In genomic region chr7:139112316-139112715, GRCh38 we compare ENCODE assay signal across 19 cellular contexts. TPM values are rescaled to one million over a fixed set of nuclear protein-coding genes. Genes with fewer than 3 reads are reported as not detected.
DNase-seq lines count a peak whose midpoint lies in the region; ATAC-seq and TF ChIP-seq lines count a peak whose summit lies in the region.
"Had no signal": no experiment of that assay in that cellular context is flagged by ENCODE, and none has a peak within 500 bp of the region (broad histone marks: within the 10 kb centered on the region; RNA-seq: fewer than 3 reads in every experiment).

No MANE protein-coding gene starts in this region.

- peak overlapping the region; percentile 85 for H3K27ac Mint-ChIP-seq in T-helper 2 cell treated with Interferon-gamma antibody and Interleukin-4, amounts not matched to agents 5 μg/mL and 100 μg/mL, for 36 hours
- peak overlapping the region; percentile 97 for H3K27ac Mint-ChIP-seq in activated naive CD4-positive, alpha-beta T cell treated with anti-CD3 and anti-CD28 coated beads, Interleukin-2, amount 50 U/mL, for 72 hours
- H3K27ac Mint-ChIP-seq in natural killer cell treated with Interleukin-12 subunit alpha and Interleukin-12 subunit beta and Interleukin-15 and Interleukin-18, amount 100 ng/mL, for 72 hours, result peak overlapping the region; percentile 97

- TF ChIP-seq CTCF in left ventricle myocardium inferior (IDR thresholded peaks at IDR 0.05; ENCODE audit: borderline replicate concordance), result no peak

- WGBS in GM23248 (ENCODE audit: low coverage in 1 of 2, low lambda C conversion rate in 2 of 2, missing lambda C conversion rate in 2 of 2), 2 experiments, result 86 to 90% methylated on average over 3 of the region's 3 CpGs

- ATAC-seq in activated naive CD4-positive, alpha-beta T cell treated with anti-CD3 and anti-CD28 coated beads, Interleukin-2, amount 50 U/mL, for 72 hours, result no peak
- ATAC-seq in natural killer cell treated with Interleukin-12 subunit alpha and Interleukin-12 subunit beta and Interleukin-15 and Interleukin-18, amount 100 ng/mL, for 72 hours, result no peak
- no peak for ATAC-seq in HG03378 (IDR thresholded peaks at IDR 0.05; ENCODE audit: unreplicated experiment)
- ATAC-seq: gastroesophageal sphincter, left lobe of liver, upper lobe of right lung had no signal

- peaks cover 12% of the 10 kb centered on the region for H3F3A ChIP-seq in GM23248 (ENCODE audit: insufficient read depth)

- H3K9ac ChIP-seq in GM23248, result no peak overlapping the region

- no peaks in the 10 kb centered on the region for H4K20me1 ChIP-seq in GM23248 (ENCODE audit: insufficient read depth)

- H3K36me3 Mint-ChIP-seq in T-helper 2 cell treated with Interferon-gamma antibody and Interleukin-4, amounts not matched to agents 5 μg/mL and 100 μg/mL, for 36 hours (ENCODE audit: low read depth), result peaks cover 22% of the 10 kb centered on the region
- peaks cover 37 to 40% of the 10 kb centered on the region in 2 donors for H3K36me3 Mint-ChIP-seq in activated naive CD4-positive, alpha-beta T cell treated with anti-CD3 and anti-CD28 coated beads, Interleukin-2, amount 50 U/mL, for 72 hours
- peaks cover 15% of the 10 kb centered on the region for H3K36me3 Mint-ChIP-seq in natural killer cell treated with Interleukin-12 subunit alpha and Interleukin-12 subunit beta and Interleukin-15 and Interleukin-18, amount 100 ng/mL, for 72 hours
- H3K36me3 Mint-ChIP-seq: CD14-positive monocyte had no signal

- in situ Hi-C loops in GM23248 (cut with MboI), result no loop called here

- H3K4me1 Mint-ChIP-seq in T-helper 2 cell treated with Interferon-gamma antibody and Interleukin-4, amounts not matched to agents 5 μg/mL and 100 μg/mL, for 36 hours (ENCODE audit: low read depth), result peaks cover 33% of the 10 kb centered on the region
- H3K4me1 Mint-ChIP-seq in natural killer cell treated with Interleukin-12 subunit alpha and Interleukin-12 subunit beta and Interleukin-15 and Interleukin-18, amount 100 ng/mL, for 72 hours (ENCODE audit: low read depth in 2 of 2), result peaks cover 29 to 38% of the 10 kb centered on the region in 2 donors

- peak overlapping the region; percentile 80 for H3K4me3 Mint-ChIP-seq in T-helper 2 cell treated with Interferon-gamma antibody and Interleukin-4, amounts not matched to agents 5 μg/mL and 100 μg/mL, for 36 hours
- H3K4me3 Mint-ChIP-seq in natural killer cell treated with Interleukin-12 subunit alpha and Interleukin-12 subunit beta and Interleukin-15 and Interleukin-18, amount 100 ng/mL, for 72 hours, result peak overlapping the region; percentile 66
- H3K4me3 Mint-ChIP-seq: CD14-positive monocyte had no signal

- intact Hi-C loops in left ventricle myocardium inferior (cut with micrococcal nuclease), result no loop called here

- H3K27me3 Mint-ChIP-seq in T-helper 2 cell treated with Interferon-gamma antibody and Interleukin-4, amounts not matched to agents 5 μg/mL and 100 μg/mL, for 36 hours (ENCODE audit: low read depth), result no peaks in the 10 kb centered on the region
- H3K27me3 Mint-ChIP-seq in natural killer cell treated with Interleukin-12 subunit alpha and Interleukin-12 subunit beta and Interleukin-15 and Interleukin-18, amount 100 ng/mL, for 72 hours, result no peaks in the 10 kb centered on the region

- no peak overlapping the region for H3K4me2 ChIP-seq in GM23248 (ENCODE audit: unreplicated experiment)
- H3K4me2 ChIP-seq: smooth muscle cell had no signal

- no peak for DNase-seq in T-helper 2 cell treated with Interferon-gamma antibody and Interleukin-4, amounts not matched to agents 5 μg/mL and 100 μg/mL, for 36 hours (ENCODE audit: low spot score)
- no peak for DNase-seq in T-helper 2 cell
- no peak for DNase-seq in GM23248
- no peak for DNase-seq in activated naive CD4-positive, alpha-beta T cell treated with anti-CD3 and anti-CD28 coated beads, Interleukin-2, amount 50 U/mL, for 72 hours (ENCODE audit: low spot score in 2 of 2)
- DNase-seq in natural killer cell treated with Interleukin-12 subunit alpha and Interleukin-12 subunit beta and Interleukin-15 and Interleukin-18, amount 100 ng/mL, for 72 hours (ENCODE audit: low spot score), result no peak
- DNase-seq in left ventricle myocardium inferior, result no peak
- no peak for DNase-seq in COLO668 (lab: John Stamatoyannopoulos, UW; ENCODE audit: unreplicated experiment)
- DNase-seq: activated T-cell treated with anti-CD3 and anti-CD28 coated beads, Interleukin-2, amount 50 U/mL, for 1 hour; aorta; NCI-H2029 treated with DMSO at 0.1 percent for 48 hours; NCI-H524 treated with DMSO at 0.1 percent for 48 hours; posterior cingulate gyrus; upper lobe of right lung had no signal

- no peaks in the 10 kb centered on the region for H3K9me2 ChIP-seq in GM23248 (ENCODE audit: insufficient read depth)

- H3K9me3 Mint-ChIP-seq in T-helper 2 cell treated with Interferon-gamma antibody and Interleukin-4, amounts not matched to agents 5 μg/mL and 100 μg/mL, for 36 hours, result peaks cover 8% of the 10 kb centered on the region
- H3K9me3 Mint-ChIP-seq in activated naive CD4-positive, alpha-beta T cell treated with anti-CD3 and anti-CD28 coated beads, Interleukin-2, amount 50 U/mL, for 72 hours, result peaks cover 7 to 16% of the 10 kb centered on the region in 2 donors
- H3K9me3 Mint-ChIP-seq in natural killer cell treated with Interleukin-12 subunit alpha and Interleukin-12 subunit beta and Interleukin-15 and Interleukin-18, amount 100 ng/mL, for 72 hours, result peaks cover 5% of the 10 kb centered on the region

- peaks cover 8% of the 10 kb centered on the region for H3K4me1 ChIP-seq in GM23248 (ENCODE audit: insufficient read depth)
- peaks cover 31% of the 10 kb centered on the region for H3K4me1 ChIP-seq in left ventricle myocardium inferior

- H3K36me3 ChIP-seq in GM23248 (ENCODE audit: low read depth), result no peaks in the 10 kb centered on the region
- H3K36me3 ChIP-seq in left ventricle myocardium inferior, result no peaks in the 10 kb centered on the region
- H3K36me3 ChIP-seq: gastroesophageal sphincter, upper lobe of right lung had no signal

- no peaks in the 10 kb centered on the region for H3K9me3 ChIP-seq in GM23248 (ENCODE audit: low read depth)
- no peaks in the 10 kb centered on the region for H3K9me3 ChIP-seq in left ventricle myocardium inferior (replicated peaks)
- H3K9me3 ChIP-seq: gastroesophageal sphincter, upper lobe of right lung had no signal

- no peak overlapping the region for H3K4me3 ChIP-seq in GM23248
- H3K4me3 ChIP-seq in left ventricle myocardium inferior, result no peak overlapping the region
- H3K4me3 ChIP-seq: coronary artery, gastroesophageal sphincter, smooth muscle cell, upper lobe of right lung had no signal

- H2AFZ ChIP-seq in GM23248, result peak overlapping the region; percentile 33; the same call in 1 of the 2 replicates

- no peak overlapping the region for H3K27ac ChIP-seq in GM23248
- H3K27ac ChIP-seq in left ventricle myocardium inferior (replicated peaks), result no peak overlapping the region
- H3K27ac ChIP-seq: coronary artery, gastroesophageal sphincter, upper lobe of right lung had no signal

- no peaks in the 10 kb centered on the region; the same call in 1 of the 2 replicates for H3K27me3 ChIP-seq in GM23248 (replicated peaks; ENCODE audit: insufficient read depth)
- H3K27me3 ChIP-seq in left ventricle myocardium inferior (ENCODE audit: low read depth), result peaks cover 3% of the 10 kb centered on the region
- H3K27me3 ChIP-seq: upper lobe of right lung had no signal

- H3K79me2 ChIP-seq in GM23248 (ENCODE audit: insufficient read depth), result peaks cover 19% of the 10 kb centered on the region

RNA-seq across cellular contexts. Expression of gene ZC3HAV1, which starts 2.8 kb away (rescaled TPM):
- 30.5 and 36.4 TPM in 2 replicates for total RNA-seq in GM23248 (2014; rRNA removed; shearing (Covaris generic))
- polyA plus RNA-seq in GM23248 (2016; fragmentation: Nextera tagmentation; extraction: Ambion mirVana), result 28.8 and 29.9 TPM in 2 replicates
- total RNA-seq in activated naive CD4-positive, alpha-beta T cell treated with anti-CD3 and anti-CD28 coated beads, Interleukin-2, amount 50 U/mL, for 72 hours, result 100 to 1,000 TPM in 1 of 2 donors, 10 to 100 TPM in 1; 97.8 to 167 TPM
- total RNA-seq in natural killer cell treated with Interleukin-12 subunit alpha and Interleukin-12 subunit beta and Interleukin-15 and Interleukin-18, amount 100 ng/mL, for 72 hours, result 100 to 1,000 TPM in 1 of 2 donors, 10 to 100 TPM in 1; 88.2 to 104 TPM
- 6.8 TPM for total RNA-seq in left ventricle myocardium inferior
